ENCODE assay signal across 1 cellular context in the genomic region with DNA sequence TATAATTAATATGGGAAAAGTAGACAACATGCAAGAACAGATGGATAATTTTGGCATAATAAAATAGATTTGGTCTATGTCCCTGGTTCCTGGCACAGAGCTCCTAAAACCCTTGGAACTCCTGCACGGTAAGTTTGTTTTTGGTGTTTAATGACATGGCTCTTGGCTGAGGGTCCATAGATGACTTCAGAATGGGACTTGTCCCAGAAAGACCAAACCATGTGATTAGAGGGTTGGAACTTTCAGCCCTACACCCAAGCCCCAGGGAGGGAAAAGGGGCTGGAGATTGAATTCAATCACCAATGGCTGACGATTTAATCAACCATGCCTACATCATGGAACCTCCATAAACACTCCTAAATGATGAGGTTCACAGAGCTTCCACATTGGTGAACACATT.
TF ChIP-seq lines count a peak whose summit lies in the region.

No MANE protein-coding gene starts in this region.

TF ChIP-seq in IMR-90, 13 proteins besides CTCF, POLR2A, EP300 and RAD21 (continued from another document):
- TF ChIP-seq RFX5 (IDR thresholded peaks at IDR 0.05; ENCODE audit: low read depth, low read length) (no peak), RCOR1 (IDR thresholded peaks at IDR 0.05; ENCODE audit: insufficient replicate concordance, low read length) (no peak), SMC3 (IDR thresholded peaks at IDR 0.05; ENCODE audit: low read depth, low read length) (no peak)
